ENCODE assay signal across 12 cellular contexts in the genomic region with DNA sequence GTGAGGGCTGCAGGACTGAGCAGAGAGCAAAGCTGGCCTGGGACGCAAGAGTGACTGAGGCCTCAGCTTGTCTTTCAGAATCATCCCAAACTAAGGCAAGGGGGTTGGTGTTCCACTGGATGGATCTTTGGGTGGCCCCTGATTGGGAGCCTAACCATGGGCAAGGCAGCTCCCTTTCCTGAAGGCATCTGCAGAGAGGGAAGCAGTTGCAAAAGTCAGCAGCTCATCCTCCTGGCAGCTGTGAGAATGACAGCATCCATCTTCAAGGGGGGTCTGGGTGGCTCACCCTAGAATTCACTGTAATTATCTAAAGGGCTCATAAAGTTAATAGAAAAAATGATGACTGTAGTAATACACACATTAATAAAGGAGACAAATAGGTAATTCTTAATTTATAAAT.
DNase-seq lines count a peak whose midpoint lies in the region; ATAC-seq and TF ChIP-seq lines count a peak whose summit lies in the region.
"Had no signal": no experiment of that assay in that cellular context is flagged by ENCODE, and none has a peak within 500 bp of the region (broad histone marks: within the 10 kb centered on the region; RNA-seq: fewer than 3 reads in every experiment).

No MANE protein-coding gene starts in this region.

- ATAC-seq in GM18519 (IDR thresholded peaks at IDR 0.05; ENCODE audit: low FRiP score, unreplicated experiment) (no peak), GM21381 (IDR thresholded peaks at IDR 0.05; ENCODE audit: unreplicated experiment) (no peak)
- ATAC-seq: gastrocnemius medialis had no signal

- H3K4me3 ChIP-seq in HFF-Myc (replicated peaks; ENCODE audit: low read depth, low read length) = no peak overlapping the region
- no peak overlapping the region for H3K4me3 ChIP-seq in WI38 (ENCODE audit: low read depth, low read length)
- H3K4me3 ChIP-seq: gastrocnemius medialis, testis had no signal

- DNase-seq in AG09319 (ENCODE audit: extremely low read depth, low read depth) (no peak), HFF-Myc (ENCODE audit: extremely low read depth, low read depth) (no peak), glomerular visceral epithelial cell (ENCODE audit: extremely low spot score) (peak; percentile 25), DMS153 treated with DMSO at 0.1 percent for 48 hours (lab: John Stamatoyannopoulos, UW; ENCODE audit: unreplicated experiment) (no peak), islet precursor cell (no peak)
- DNase-seq: gastrocnemius medialis, NCI-H2107, small intestine, testis had no signal

- TF ChIP-seq CTCF in AG09319 (IDR thresholded peaks at IDR 0.05; ENCODE audit: low read depth, low read length) (peak; percentile 34), HFF-Myc (IDR thresholded peaks at IDR 0.05; ENCODE audit: low read depth, low read length, missing control alignments) (peak; percentile 35), WI38 (IDR thresholded peaks at IDR 0.05; ENCODE audit: low read depth, low read length) (peak; percentile 30)
